17 cellular contexts compared by ENCODE assay signal in the genomic region with DNA sequence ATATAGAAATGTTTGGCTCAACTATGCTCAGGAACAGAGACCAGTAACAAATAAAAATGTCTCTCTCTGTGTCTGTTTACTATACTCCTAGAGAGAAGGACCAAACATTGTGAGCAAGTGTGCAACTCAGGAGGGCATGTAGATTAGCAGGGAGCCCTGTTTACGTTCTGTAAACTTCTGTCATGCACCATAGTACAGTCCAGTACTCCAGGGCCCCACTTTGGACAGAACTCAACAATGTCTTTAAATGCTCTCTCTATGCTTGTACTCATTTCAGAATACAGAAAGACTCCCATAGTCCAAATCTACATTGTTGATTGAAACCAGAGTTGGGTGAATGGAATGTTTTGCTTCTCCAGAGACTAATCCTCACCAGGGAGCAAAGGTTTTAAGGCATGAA.
DNase-seq lines count a peak whose midpoint lies in the region; ATAC-seq and TF ChIP-seq lines count a peak whose summit lies in the region.
"Had no signal": no experiment of that assay in that cellular context is flagged by ENCODE, and none has a peak within 500 bp of the region (broad histone marks: within the 10 kb centered on the region; RNA-seq: fewer than 3 reads in every experiment).

No MANE protein-coding gene starts in this region.

- no peak overlapping the region for H2BK15ac ChIP-seq in neuronal stem cell (ENCODE audit: low read length)

- no peak overlapping the region for H3K14ac ChIP-seq in neuronal stem cell (ENCODE audit: low read length)

- H2BK12ac ChIP-seq in neuronal stem cell (ENCODE audit: low read length), result no peak overlapping the region

- H2BK5ac ChIP-seq in neuronal stem cell (ENCODE audit: low read length), result no peak overlapping the region

- no peak overlapping the region for H2AFZ ChIP-seq in hepatocyte
- peak overlapping the region; percentile 14 for H2AFZ ChIP-seq in neuronal stem cell (ENCODE audit: low read length)
- H2AFZ ChIP-seq: GM23338 had no signal

- no peak overlapping the region for H3K9ac ChIP-seq in neuronal stem cell (ENCODE audit: low read depth, low read length, poor library complexity)
- H3K9ac ChIP-seq: BLaER1 had no signal

- TF ChIP-seq CTCF in hepatocyte (IDR thresholded peaks at IDR 0.05; ENCODE audit: poor library complexity), result no peak

- no peak overlapping the region for H3K18ac ChIP-seq in neuronal stem cell (ENCODE audit: low read length)

- H3K4me1 ChIP-seq in hepatocyte (ENCODE audit: insufficient read depth) (peaks cover 12% of the 10 kb centered on the region), neuronal stem cell (ENCODE audit: control insufficient read depth in 2 of 2, insufficient read depth in 1 of 2, low read depth in 1 of 2, low read length in 2 of 2) (peaks cover 0 to 2% of the 10 kb centered on the region in 2 donors)
- H3K4me1 ChIP-seq: BLaER1 had no signal

- H3K4me3 Mint-ChIP-seq in natural killer cell treated with Interleukin-12 subunit alpha and Interleukin-12 subunit beta and Interleukin-15 and Interleukin-18, amount 100 ng/mL, for 72 hours, result no peak overlapping the region
- H3K4me3 Mint-ChIP-seq: CD14-positive monocyte; CD4-positive, alpha-beta memory T cell; GM23338 had no signal

- no peaks in the 10 kb centered on the region for H3K79me2 ChIP-seq in hepatocyte

- H3K9me3 ChIP-seq in hepatocyte (ENCODE audit: low read depth) (no peaks in the 10 kb centered on the region), neuronal stem cell (replicated peaks in 1 of 2; ENCODE audit: control insufficient read depth in 2 of 2, insufficient read depth in 1 of 2, low read depth in 1 of 2, low read length in 2 of 2) (no peaks in the 10 kb centered on the region)
- H3K9me3 ChIP-seq: BLaER1 had no signal

- no peak overlapping the region for H3K4ac ChIP-seq in neuronal stem cell (ENCODE audit: low read length)

- H3K36me3 ChIP-seq in hepatocyte (replicated peaks; ENCODE audit: insufficient read depth, low read depth) (no peaks in the 10 kb centered on the region), neuronal stem cell (replicated peaks in 1 of 2; ENCODE audit: control insufficient read depth in 2 of 2, insufficient read depth in 2 of 2, low read length in 2 of 2) (no peaks in the 10 kb centered on the region)
- H3K36me3 ChIP-seq: BLaER1 had no signal

- H2BK120ac ChIP-seq in neuronal stem cell (ENCODE audit: low read depth, low read length), result no peak overlapping the region

- H4K20me1 ChIP-seq in hepatocyte (ENCODE audit: insufficient read depth, poor library complexity, severe bottlenecking), result no peaks in the 10 kb centered on the region
- H4K20me1 ChIP-seq: BLaER1 had no signal

- no peak for DNase-seq in Right ventricle myocardium superior
- DNase-seq in left ventricle myocardium superior, result no peak
- DNase-seq in hepatocyte (ENCODE audit: low spot score), result peak; percentile 20
- DNase-seq in neuronal stem cell (ENCODE audit: low spot score), result no peak
- DNase-seq in Kasumi-1 (lab: John Stamatoyannopoulos, UW), result no peak
- no peak for DNase-seq in natural killer cell treated with Interleukin-12 subunit alpha and Interleukin-12 subunit beta and Interleukin-15 and Interleukin-18, amount 100 ng/mL, for 72 hours (ENCODE audit: low spot score)
- DNase-seq: 8988T; CD4-positive, alpha-beta memory T cell; DMS153; DMS79; GDM1; HCEC 1CT had no signal

- H4K91ac ChIP-seq in neuronal stem cell (ENCODE audit: low read depth, low read length, poor library complexity), result no peak overlapping the region

- H3K4me2 ChIP-seq in hepatocyte, result peak overlapping the region; percentile 33
- no peak overlapping the region for H3K4me2 ChIP-seq in neuronal stem cell (ENCODE audit: insufficient read depth, low read length, poor library complexity, severe bottlenecking)
- H3K4me2 ChIP-seq: BLaER1, GM23338 had no signal

- no peaks in the 10 kb centered on the region for H3K36me3 Mint-ChIP-seq in natural killer cell treated with Interleukin-12 subunit alpha and Interleukin-12 subunit beta and Interleukin-15 and Interleukin-18, amount 100 ng/mL, for 72 hours
- H3K36me3 Mint-ChIP-seq: CD14-positive monocyte; CD4-positive, alpha-beta memory T cell had no signal

- H3K4me1 Mint-ChIP-seq in natural killer cell treated with Interleukin-12 subunit alpha and Interleukin-12 subunit beta and Interleukin-15 and Interleukin-18, amount 100 ng/mL, for 72 hours (ENCODE audit: low read depth in 2 of 2), result no peaks in the 10 kb centered on the region
- H3K4me1 Mint-ChIP-seq: CD14-positive monocyte; CD4-positive, alpha-beta memory T cell; GM23338 had no signal

- no peak overlapping the region for H2AK5ac ChIP-seq in neuronal stem cell (ENCODE audit: low read depth, low read length)

- H3K23ac ChIP-seq in neuronal stem cell (ENCODE audit: low read depth, low read length, poor library complexity), result no peak overlapping the region

- H3K27ac Mint-ChIP-seq in natural killer cell treated with Interleukin-12 subunit alpha and Interleukin-12 subunit beta and Interleukin-15 and Interleukin-18, amount 100 ng/mL, for 72 hours, result no peak overlapping the region
- H3K27ac Mint-ChIP-seq: CD14-positive monocyte; CD4-positive, alpha-beta memory T cell; GM23338 had no signal

- H3K4me3 ChIP-seq in hepatocyte, result no peak overlapping the region
- no peak overlapping the region for H3K4me3 ChIP-seq in neuronal stem cell (ENCODE audit: low read length in 2 of 2)
- H3K4me3 ChIP-seq: BLaER1, GM23338 had no signal

- 23% methylated on average over 1 of the region's 1 CpG for WGBS in hepatocyte (ENCODE audit: low lambda C conversion rate, missing lambda C conversion rate)
- no CpG with 5 or more reads among the region's 1 CpG for WGBS in neuronal stem cell (ENCODE audit: extremely low coverage in 2 of 2, insufficient read length in 2 of 2, insufficient replicate concordance in 1 of 2), 2 donors

- H3K27ac ChIP-seq in hepatocyte, result no peak overlapping the region
- no peak overlapping the region for H3K27ac ChIP-seq in neuronal stem cell (replicated peaks; ENCODE audit: low read length)
- H3K27ac ChIP-seq: BLaER1, HL-60 had no signal

- no peaks in the 10 kb centered on the region for H3K79me1 ChIP-seq in neuronal stem cell (ENCODE audit: low read depth, low read length)

- H4K8ac ChIP-seq in neuronal stem cell (ENCODE audit: low read depth, low read length), result no peak overlapping the region

- no peaks in the 10 kb centered on the region for H3K27me3 ChIP-seq in hepatocyte
- H3K27me3 ChIP-seq in neuronal stem cell (ENCODE audit: control insufficient read depth in 3 of 3, insufficient read depth in 3 of 3, low read depth in 1 of 3, low read length in 3 of 3), result no peaks in the 10 kb centered on the region
- H3K27me3 ChIP-seq: BLaER1 had no signal

- H3K27me3 Mint-ChIP-seq in natural killer cell treated with Interleukin-12 subunit alpha and Interleukin-12 subunit beta and Interleukin-15 and Interleukin-18, amount 100 ng/mL, for 72 hours, result no peaks in the 10 kb centered on the region
- H3K27me3 Mint-ChIP-seq: CD4-positive, alpha-beta memory T cell had no signal

- H3K9me2 ChIP-seq in hepatocyte (replicated peaks; ENCODE audit: insufficient read depth), result no peaks in the 10 kb centered on the region

- ATAC-seq in Right ventricle myocardium superior (ENCODE audit: poor library complexity), result peak; percentile 38
- ATAC-seq in left ventricle myocardium superior, result no peak
- ATAC-seq in HG02610 (IDR thresholded peaks at IDR 0.05; ENCODE audit: unreplicated experiment), result no peak
- ATAC-seq in natural killer cell treated with Interleukin-12 subunit alpha and Interleukin-12 subunit beta and Interleukin-15 and Interleukin-18, amount 100 ng/mL, for 72 hours, result no peak
- ATAC-seq: GM23338 had no signal

- intact Hi-C loops in Right ventricle myocardium superior (cut with DNase I), result no loop called here
- intact Hi-C loops in left ventricle myocardium superior (cut with micrococcal nuclease), result no loop called here

- H3K9me3 Mint-ChIP-seq in natural killer cell treated with Interleukin-12 subunit alpha and Interleukin-12 subunit beta and Interleukin-15 and Interleukin-18, amount 100 ng/mL, for 72 hours, result peaks cover 6% of the 10 kb centered on the region
- H3K9me3 Mint-ChIP-seq: GM23338 had no signal
